Comparison of ENCODE assay signal across 1 cellular context in genomic region chr14:94560782-94561655, GRCh38.
TF ChIP-seq lines count a peak whose summit lies in the region.

A gene with protein sequence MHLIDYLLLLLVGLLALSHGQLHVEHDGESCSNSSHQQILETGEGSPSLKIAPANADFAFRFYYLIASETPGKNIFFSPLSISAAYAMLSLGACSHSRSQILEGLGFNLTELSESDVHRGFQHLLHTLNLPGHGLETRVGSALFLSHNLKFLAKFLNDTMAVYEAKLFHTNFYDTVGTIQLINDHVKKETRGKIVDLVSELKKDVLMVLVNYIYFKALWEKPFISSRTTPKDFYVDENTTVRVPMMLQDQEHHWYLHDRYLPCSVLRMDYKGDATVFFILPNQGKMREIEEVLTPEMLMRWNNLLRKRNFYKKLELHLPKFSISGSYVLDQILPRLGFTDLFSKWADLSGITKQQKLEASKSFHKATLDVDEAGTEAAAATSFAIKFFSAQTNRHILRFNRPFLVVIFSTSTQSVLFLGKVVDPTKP (plus strand): TSS chr14:94561442. CDS start chr14:94563483, 2,041 bp downstream.

TF ChIP-seq in HepG2, 621 proteins besides CTCF, POLR2A, EP300 and RAD21 (continued from another document and continues in another):
- TF ChIP-seq ZNF609 (CRISPR knock-in tag; IDR thresholded peaks at IDR 0.05; ENCODE audit: borderline replicate concordance) (no peak; the same call in 1 of the 2 replicates), KMT2A (CRISPR knock-in tag; IDR thresholded peaks at IDR 0.05) (no peak; the same call in 1 of the 2 replicates), ATF2 (CRISPR knock-in tag; IDR thresholded peaks at IDR 0.05) (no peak), ZNF784 (CRISPR knock-in tag; IDR thresholded peaks at IDR 0.05; ENCODE audit: borderline replicate concordance) (0 out of 2 replicates have a peak, but pooled peaks have one; percentile 8), ZNF691 (CRISPR knock-in tag; IDR thresholded peaks at IDR 0.05; ENCODE audit: borderline replicate concordance, low read depth) (no peak), RERE (CRISPR knock-in tag; IDR thresholded peaks at IDR 0.05; ENCODE audit: low read depth) (no peak), ZNF672 (CRISPR knock-in tag; IDR thresholded peaks at IDR 0.05) (no peak), KLF13 (CRISPR knock-in tag; IDR thresholded peaks at IDR 0.05) (no peak), BHLHE40 (IDR thresholded peaks at IDR 0.05; ENCODE audit: low read length) (no peak), DBP (CRISPR knock-in tag; IDR thresholded peaks at IDR 0.05; ENCODE audit: not compliant biosample characterization) (no peak), ZNF44 (CRISPR knock-in tag; IDR thresholded peaks at IDR 0.05) (no peak), ZNF761 (CRISPR knock-in tag; conservative IDR thresholded peaks at IDR 0.05) (no peak), KDM1A (CRISPR knock-in tag; IDR thresholded peaks at IDR 0.05) (no peak), AGO2 (optimal IDR thresholded peaks at IDR 0.05; ENCODE audit: low read depth, low read length) (no peak), ZFP82 (CRISPR knock-in tag; IDR thresholded peaks at IDR 0.05; ENCODE audit: borderline replicate concordance) (no peak), ZSCAN30 (CRISPR knock-in tag; IDR thresholded peaks at IDR 0.05) (no peak), ZNF569 (CRISPR knock-in tag; IDR thresholded peaks at IDR 0.05; ENCODE audit: borderline replicate concordance) (no peak), ZFY (CRISPR knock-in tag; IDR thresholded peaks at IDR 0.05) (peak; percentile 53), SRY (CRISPR knock-in tag; IDR thresholded peaks at IDR 0.05) (no peak), XBP1 (CRISPR knock-in tag; IDR thresholded peaks at IDR 0.05) (no peak), NCOA5 (CRISPR knock-in tag; IDR thresholded peaks at IDR 0.05) (no peak), JUN (CRISPR knock-in tag; IDR thresholded peaks at IDR 0.05) (no peak)
- TF ChIP-seq, protein P1, sequence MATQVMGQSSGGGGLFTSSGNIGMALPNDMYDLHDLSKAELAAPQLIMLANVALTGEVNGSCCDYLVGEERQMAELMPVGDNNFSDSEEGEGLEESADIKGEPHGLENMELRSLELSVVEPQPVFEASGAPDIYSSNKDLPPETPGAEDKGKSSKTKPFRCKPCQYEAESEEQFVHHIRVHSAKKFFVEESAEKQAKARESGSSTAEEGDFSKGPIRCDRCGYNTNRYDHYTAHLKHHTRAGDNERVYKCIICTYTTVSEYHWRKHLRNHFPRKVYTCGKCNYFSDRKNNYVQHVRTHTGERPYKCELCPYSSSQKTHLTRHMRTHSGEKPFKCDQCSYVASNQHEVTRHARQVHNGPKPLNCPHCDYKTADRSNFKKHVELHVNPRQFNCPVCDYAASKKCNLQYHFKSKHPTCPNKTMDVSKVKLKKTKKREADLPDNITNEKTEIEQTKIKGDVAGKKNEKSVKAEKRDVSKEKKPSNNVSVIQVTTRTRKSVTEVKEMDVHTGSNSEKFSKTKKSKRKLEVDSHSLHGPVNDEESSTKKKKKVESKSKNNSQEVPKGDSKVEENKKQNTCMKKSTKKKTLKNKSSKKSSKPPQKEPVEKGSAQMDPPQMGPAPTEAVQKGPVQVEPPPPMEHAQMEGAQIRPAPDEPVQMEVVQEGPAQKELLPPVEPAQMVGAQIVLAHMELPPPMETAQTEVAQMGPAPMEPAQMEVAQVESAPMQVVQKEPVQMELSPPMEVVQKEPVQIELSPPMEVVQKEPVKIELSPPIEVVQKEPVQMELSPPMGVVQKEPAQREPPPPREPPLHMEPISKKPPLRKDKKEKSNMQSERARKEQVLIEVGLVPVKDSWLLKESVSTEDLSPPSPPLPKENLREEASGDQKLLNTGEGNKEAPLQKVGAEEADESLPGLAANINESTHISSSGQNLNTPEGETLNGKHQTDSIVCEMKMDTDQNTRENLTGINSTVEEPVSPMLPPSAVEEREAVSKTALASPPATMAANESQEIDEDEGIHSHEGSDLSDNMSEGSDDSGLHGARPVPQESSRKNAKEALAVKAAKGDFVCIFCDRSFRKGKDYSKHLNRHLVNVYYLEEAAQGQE (IDR thresholded peaks at IDR 0.05; ENCODE audit: borderline replicate concordance in 1 of 2, low read depth in 1 of 2, low read length in 2 of 2): 0 out of 4 replicates have a peak, but pooled peaks of 1 of the 2 experiments have one; percentile 13
- TF ChIP-seq, protein P2, sequence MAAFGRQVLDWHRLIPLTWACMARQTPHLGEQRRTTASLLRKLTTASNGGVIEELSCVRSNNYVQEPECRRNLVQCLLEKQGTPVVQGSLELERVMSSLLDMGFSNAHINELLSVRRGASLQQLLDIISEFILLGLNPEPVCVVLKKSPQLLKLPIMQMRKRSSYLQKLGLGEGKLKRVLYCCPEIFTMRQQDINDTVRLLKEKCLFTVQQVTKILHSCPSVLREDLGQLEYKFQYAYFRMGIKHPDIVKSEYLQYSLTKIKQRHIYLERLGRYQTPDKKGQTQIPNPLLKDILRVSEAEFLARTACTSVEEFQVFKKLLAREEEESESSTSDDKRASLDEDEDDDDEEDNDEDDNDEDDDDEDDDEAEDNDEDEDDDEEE (CRISPR knock-in tag; IDR thresholded peaks at IDR 0.05): no peak
- TF ChIP-seq, protein P3, sequence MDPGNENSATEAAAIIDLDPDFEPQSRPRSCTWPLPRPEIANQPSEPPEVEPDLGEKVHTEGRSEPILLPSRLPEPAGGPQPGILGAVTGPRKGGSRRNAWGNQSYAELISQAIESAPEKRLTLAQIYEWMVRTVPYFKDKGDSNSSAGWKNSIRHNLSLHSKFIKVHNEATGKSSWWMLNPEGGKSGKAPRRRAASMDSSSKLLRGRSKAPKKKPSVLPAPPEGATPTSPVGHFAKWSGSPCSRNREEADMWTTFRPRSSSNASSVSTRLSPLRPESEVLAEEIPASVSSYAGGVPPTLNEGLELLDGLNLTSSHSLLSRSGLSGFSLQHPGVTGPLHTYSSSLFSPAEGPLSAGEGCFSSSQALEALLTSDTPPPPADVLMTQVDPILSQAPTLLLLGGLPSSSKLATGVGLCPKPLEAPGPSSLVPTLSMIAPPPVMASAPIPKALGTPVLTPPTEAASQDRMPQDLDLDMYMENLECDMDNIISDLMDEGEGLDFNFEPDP (CRISPR knock-in tag; conservative IDR thresholded peaks at IDR 0.05): no peak
- TF ChIP-seq, protein P4, sequence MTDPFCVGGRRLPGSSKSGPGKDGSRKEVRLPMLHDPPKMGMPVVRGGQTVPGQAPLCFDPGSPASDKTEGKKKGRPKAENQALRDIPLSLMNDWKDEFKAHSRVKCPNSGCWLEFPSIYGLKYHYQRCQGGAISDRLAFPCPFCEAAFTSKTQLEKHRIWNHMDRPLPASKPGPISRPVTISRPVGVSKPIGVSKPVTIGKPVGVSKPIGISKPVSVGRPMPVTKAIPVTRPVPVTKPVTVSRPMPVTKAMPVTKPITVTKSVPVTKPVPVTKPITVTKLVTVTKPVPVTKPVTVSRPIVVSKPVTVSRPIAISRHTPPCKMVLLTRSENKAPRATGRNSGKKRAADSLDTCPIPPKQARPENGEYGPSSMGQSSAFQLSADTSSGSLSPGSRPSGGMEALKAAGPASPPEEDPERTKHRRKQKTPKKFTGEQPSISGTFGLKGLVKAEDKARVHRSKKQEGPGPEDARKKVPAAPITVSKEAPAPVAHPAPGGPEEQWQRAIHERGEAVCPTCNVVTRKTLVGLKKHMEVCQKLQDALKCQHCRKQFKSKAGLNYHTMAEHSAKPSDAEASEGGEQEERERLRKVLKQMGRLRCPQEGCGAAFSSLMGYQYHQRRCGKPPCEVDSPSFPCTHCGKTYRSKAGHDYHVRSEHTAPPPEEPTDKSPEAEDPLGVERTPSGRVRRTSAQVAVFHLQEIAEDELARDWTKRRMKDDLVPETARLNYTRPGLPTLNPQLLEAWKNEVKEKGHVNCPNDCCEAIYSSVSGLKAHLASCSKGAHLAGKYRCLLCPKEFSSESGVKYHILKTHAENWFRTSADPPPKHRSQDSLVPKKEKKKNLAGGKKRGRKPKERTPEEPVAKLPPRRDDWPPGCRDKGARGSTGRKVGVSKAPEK (CRISPR knock-in tag; IDR thresholded peaks at IDR 0.05; ENCODE audit: borderline replicate concordance): no peak
